ENCODE assay signal across 18 cellular contexts in the genomic region with DNA sequence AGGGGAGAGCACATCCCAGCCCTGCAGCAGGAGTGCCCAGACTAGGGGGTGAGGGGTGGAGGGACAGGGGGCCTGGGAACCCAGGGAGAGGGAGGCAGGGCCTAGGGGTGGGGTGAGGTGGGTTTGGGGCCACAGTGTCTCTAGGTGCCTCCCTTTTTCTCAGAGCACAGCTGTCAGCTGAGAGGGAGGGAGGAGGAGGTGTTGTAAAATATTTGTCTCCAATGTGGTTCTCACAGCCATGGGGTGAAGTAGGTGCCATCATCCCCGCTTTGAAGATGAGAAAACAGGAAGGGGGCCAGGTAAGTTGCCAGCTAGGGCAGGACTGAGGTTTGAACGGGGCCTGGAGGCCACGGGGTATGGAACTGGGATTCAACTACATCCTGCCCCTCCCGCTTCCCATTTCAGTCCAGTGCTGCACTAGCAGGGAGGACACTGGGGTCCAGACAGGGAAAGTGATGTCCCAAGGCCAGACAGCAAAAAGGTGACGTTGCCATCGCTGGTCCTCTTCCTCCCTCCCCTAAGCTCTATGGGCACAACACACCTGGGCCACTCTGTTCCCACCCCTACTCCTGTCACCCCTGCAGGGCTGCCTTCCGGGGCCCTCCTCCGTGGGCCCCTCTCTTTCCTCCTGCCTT. TPM values are rescaled to one million over a fixed set of nuclear protein-coding genes. Genes with fewer than 3 reads are reported as not detected.
DNase-seq lines count a peak whose midpoint lies in the region; ATAC-seq and TF ChIP-seq lines count a peak whose summit lies in the region.
"Had no signal": no experiment of that assay in that cellular context is flagged by ENCODE, and none has a peak within 500 bp of the region (broad histone marks: within the 10 kb centered on the region; RNA-seq: fewer than 3 reads in every experiment).

No MANE protein-coding gene starts in this region.

- H3K27ac Mint-ChIP-seq in neural crest cell (ENCODE audit: unreplicated experiment): peak overlapping the region; percentile 12
- H3K27ac Mint-ChIP-seq in activated T-cell treated with anti-CD3 and anti-CD28 coated beads, Interleukin-2, amount 50 U/mL, for 72 hours: no peak overlapping the region

- no peaks in the 10 kb centered on the region for H3K4me1 ChIP-seq in BE2C
- H3K4me1 ChIP-seq: heart left ventricle had no signal

- H3K4me3 ChIP-seq in Jurkat, Clone E6-1 (ENCODE audit: low read length): no peak overlapping the region
- no peak overlapping the region for H3K4me3 ChIP-seq in BE2C (ENCODE audit: low read depth, low read length)
- H3K4me3 ChIP-seq: heart left ventricle had no signal

- H3K36me3 ChIP-seq in BE2C: no peaks in the 10 kb centered on the region
- H3K36me3 ChIP-seq: heart left ventricle had no signal

- no peaks in the 10 kb centered on the region for H3K36me3 Mint-ChIP-seq in neural crest cell (ENCODE audit: low read depth)
- no peaks in the 10 kb centered on the region for H3K36me3 Mint-ChIP-seq in activated T-cell treated with anti-CD3 and anti-CD28 coated beads, Interleukin-2, amount 50 U/mL, for 72 hours (ENCODE audit: insufficient read depth in 2 of 2)

- DNase-seq in activated gamma-delta T cell treated with Interleukin-2 at 50 U/mL for 16 hours (peak; percentile 50), activated gamma-delta T cell (lab: John Stamatoyannopoulos, UW) (no peak), neural crest cell (ENCODE audit: low read depth, low spot score) (no peak), left colon (no peak), BE2C (no peak)
- DNase-seq in Jurkat, Clone E6-1 (ENCODE audit: low read depth, low spot score): peak; percentile 22
- peak; percentile 15 for DNase-seq in activated gamma-delta T cell treated with anti-CD3 and anti-CD28 coated beads, Interleukin-2, amount 50 U/mL, for 16 hours (ENCODE audit: low read depth)
- no peak for DNase-seq in activated T-cell treated with anti-CD3 and anti-CD28 coated beads, Interleukin-2, amount 50 U/mL, for 72 hours
- DNase-seq: activated T-cell treated with anti-CD3 and anti-CD28 coated beads, Interleukin-2, amount 50 U/mL, for 48 hours; COR-L47; EL; heart left ventricle; left ventricle myocardium superior; NCI-H187 treated with DMSO at 0.1 percent for 48 hours; NCI-H446; occipital lobe; retina had no signal

- H3K4me3 Mint-ChIP-seq in neural crest cell: no peak overlapping the region
- H3K4me3 Mint-ChIP-seq in activated T-cell treated with anti-CD3 and anti-CD28 coated beads, Interleukin-2, amount 50 U/mL, for 72 hours: peak overlapping the region in 1 of 2 donors; percentile 73

- peaks cover 4% of the 10 kb centered on the region for H3K4me1 Mint-ChIP-seq in neural crest cell
- peaks cover 37% of the 10 kb centered on the region for H3K4me1 Mint-ChIP-seq in activated T-cell treated with anti-CD3 and anti-CD28 coated beads, Interleukin-2, amount 50 U/mL, for 72 hours (ENCODE audit: low read depth)

- H3K27me3 ChIP-seq in BE2C: no peaks in the 10 kb centered on the region

- intact Hi-C loops in left colon (cut with DNase I, micrococcal nuclease): no loop called here

- no peaks in the 10 kb centered on the region for H3K27me3 Mint-ChIP-seq in neural crest cell (ENCODE audit: low read depth)
- H3K27me3 Mint-ChIP-seq in activated T-cell treated with anti-CD3 and anti-CD28 coated beads, Interleukin-2, amount 50 U/mL, for 72 hours (ENCODE audit: low read depth): no peaks in the 10 kb centered on the region

- no peak for TF ChIP-seq CTCF in neural crest cell (conservative IDR thresholded peaks at IDR 0.05)
- no peak for TF ChIP-seq CTCF in BE2C (IDR thresholded peaks at IDR 0.05; ENCODE audit: low read depth, low read length)

- no peak for ATAC-seq in left colon
- no peak for ATAC-seq in activated T-cell treated with anti-CD3 and anti-CD28 coated beads, Interleukin-2, amount 50 U/mL, for 72 hours (replicated peaks in 1 of 2)
- ATAC-seq: heart left ventricle, left ventricle myocardium superior had no signal

- no peaks in the 10 kb centered on the region for H3K9me3 ChIP-seq in BE2C
- H3K9me3 ChIP-seq: heart left ventricle had no signal

- H3K9me3 Mint-ChIP-seq in neural crest cell: no peaks in the 10 kb centered on the region
- no peaks in the 10 kb centered on the region for H3K9me3 Mint-ChIP-seq in activated T-cell treated with anti-CD3 and anti-CD28 coated beads, Interleukin-2, amount 50 U/mL, for 72 hours

RNA-seq across cellular contexts. Expression of gene PACSIN1, which starts 20.3 kb away (rescaled TPM):
- polyA plus RNA-seq in Jurkat, Clone E6-1 (2012; ENCODE audit: insufficient read depth, insufficient read length): 1.1 TPM
- total RNA-seq in neural crest cell: 0.30 and 0.44 TPM in 2 replicates
- under 1 TPM in 1 of 2 donors, not detected in 1; 0.34 TPM for total RNA-seq in left colon
- not detected for polyA plus RNA-seq in BE2C (2012; ENCODE audit: insufficient read depth, insufficient read length, low read depth)
- total RNA-seq in activated T-cell treated with anti-CD3 and anti-CD28 coated beads, Interleukin-2, amount 50 U/mL, for 72 hours: under 1 TPM in 1 of 2 donors, not detected in 1; 0.29 TPM
- polyA plus RNA-seq: fibroblast of lung had no signal

Comparison
In these comparisons a context has a peak if more than half of its experiments do, and no peak if none do; other contexts are left out.
1. DNase-seq: peak in activated gamma-delta T cell treated with Interleukin-2 at 50 U/mL for 16 hours (single experiment), Jurkat, Clone E6-1 (single experiment) and activated gamma-delta T cell treated with anti-CD3 and anti-CD28 coated beads, Interleukin-2, amount 50 U/mL, for 16 hours (single experiment); none in activated gamma-delta T cell (single experiment), neural crest cell (single experiment), left colon (0 of 2), BE2C (single experiment) and activated T-cell treated with anti-CD3 and anti-CD28 coated beads, Interleukin-2, amount 50 U/mL, for 72 hours (0 of 2).